ENCODE assay signal across 29 cellular contexts in the genomic region with DNA sequence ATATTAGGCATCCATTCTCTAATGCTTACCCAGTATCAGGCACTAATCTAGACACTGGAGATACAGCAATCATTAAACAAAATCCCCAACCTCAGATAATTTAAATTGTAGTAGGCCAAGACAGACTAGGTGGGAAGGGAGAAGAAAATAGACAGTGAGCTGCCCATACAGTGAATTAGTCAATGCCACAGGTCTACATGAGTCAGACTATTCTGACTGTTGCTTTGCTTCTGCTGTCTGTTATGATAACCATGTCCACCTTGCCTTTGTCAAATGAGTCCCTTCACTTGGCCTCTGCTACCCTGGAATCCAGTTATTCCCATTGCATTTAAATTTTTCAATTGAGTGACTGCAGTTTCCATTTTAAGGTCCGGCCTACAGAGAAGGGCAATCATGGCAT. TPM values are rescaled to one million over a fixed set of nuclear protein-coding genes. Genes with fewer than 3 reads are reported as not detected.
DNase-seq lines count a peak whose midpoint lies in the region; ATAC-seq and TF ChIP-seq lines count a peak whose summit lies in the region.
"Had no signal": no experiment of that assay in that cellular context is flagged by ENCODE, and none has a peak within 500 bp of the region (broad histone marks: within the 10 kb centered on the region; RNA-seq: fewer than 3 reads in every experiment).

No MANE protein-coding gene starts in this region.

- H2AK9ac ChIP-seq in IMR-90 (replicated peaks; ENCODE audit: low read depth, low read length, poor library complexity), result no peak overlapping the region

- no peaks in the 10 kb centered on the region for H3K9me1 ChIP-seq in IMR-90 (ENCODE audit: insufficient read depth, low read length)

- H3K36me3 ChIP-seq in IMR-90 (ENCODE audit: control insufficient read depth, insufficient read depth, low read length) (0 out of 2 replicates have a peak, but pooled peaks cover 2% of the 10 kb centered on the region), smooth muscle cell (ENCODE audit: low read depth) (no peaks in the 10 kb centered on the region), endodermal cell (ENCODE audit: control insufficient read depth, insufficient read depth, low read length) (peaks cover 33% of the 10 kb centered on the region)
- H3K36me3 ChIP-seq: brain microvascular endothelial cell, esophagus squamous epithelium, suprapubic skin had no signal

- no peak overlapping the region for H3K27ac Mint-ChIP-seq in endodermal cell
- H3K27ac Mint-ChIP-seq in T-helper 2 cell treated with Interferon-gamma antibody and Interleukin-4, amounts not matched to agents 5 μg/mL and 100 μg/mL, for 36 hours, result no peak overlapping the region
- H3K27ac Mint-ChIP-seq: activated CD8-positive, alpha-beta T cell treated with anti-CD3 and anti-CD28 coated beads for 36 hours; B cell; CD8-positive, alpha-beta T cell; stimulated activated memory B cell treated with anti-CD40 and anti-IgM and Interleukin-4, amounts not matched to agents 10 μg/mL and 1 μg/mL and 100 μg/mL, for 72 hours; T-helper 17 cell had no signal

- peak overlapping the region; percentile 23 for H3K14ac ChIP-seq in IMR-90 (replicated peaks; ENCODE audit: low read depth, low read length)

- TF ChIP-seq CTCF in IMR-90 (conservative IDR thresholded peaks at IDR 0.05; ENCODE audit: low read depth, low read length), result no peak
- no peak for TF ChIP-seq CTCF in epithelial cell of esophagus (IDR thresholded peaks at IDR 0.05; ENCODE audit: insufficient read depth, low read depth, low read length, missing control alignments)
- no peak for TF ChIP-seq CTCF in smooth muscle cell (IDR thresholded peaks at IDR 0.05; ENCODE audit: borderline replicate concordance, insufficient read depth, poor library complexity, severe bottlenecking)
- no peak for TF ChIP-seq CTCF in endodermal cell (conservative IDR thresholded peaks at IDR 0.05)

- H3K56ac ChIP-seq in IMR-90 (ENCODE audit: extremely low read depth, insufficient read depth, low read length), result no peak overlapping the region

- H3K27ac ChIP-seq in IMR-90 (ENCODE audit: insufficient read depth, low read length) (no peak overlapping the region), smooth muscle cell (ENCODE audit: low read depth) (peak overlapping the region; percentile 28), endodermal cell (ENCODE audit: low read depth, low read length) (no peak overlapping the region)
- H3K27ac ChIP-seq: brain microvascular endothelial cell, esophagus squamous epithelium, hepatocyte, suprapubic skin, upper lobe of right lung had no signal

- no peak overlapping the region for H2BK5ac ChIP-seq in IMR-90 (ENCODE audit: low read depth, low read length, poor library complexity, severe bottlenecking)

- H3K9ac ChIP-seq in IMR-90 (ENCODE audit: low read depth, low read length), result no peak overlapping the region
- H3K9ac ChIP-seq in smooth muscle cell (ENCODE audit: low read depth), result no peak overlapping the region
- no peak overlapping the region for H3K9ac ChIP-seq in endodermal cell (ENCODE audit: extremely low read depth, low read length, poor library complexity, severe bottlenecking)

- no peak overlapping the region for H4K91ac ChIP-seq in IMR-90 (ENCODE audit: insufficient read depth, low read depth, low read length)

- no peak overlapping the region for H2AK5ac ChIP-seq in IMR-90 (ENCODE audit: low read depth, low read length)

- H3K4me2 ChIP-seq in IMR-90 (ENCODE audit: low read depth, low read length) (no peak overlapping the region), smooth muscle cell (no peak overlapping the region)
- H3K4me2 ChIP-seq: hepatocyte had no signal

- BruUV-seq in IMR-90 (replicated peaks; lab: Mats Ljungman, UMichigan), result no TSS peak

- TF ChIP-seq RAD21 in IMR-90 (IDR thresholded peaks at IDR 0.05; ENCODE audit: low read length), result no peak

- intact Hi-C loops in IMR-90 (cut with micrococcal nuclease), result no loop called here

- no peaks in the 10 kb centered on the region for H3K79me2 ChIP-seq in smooth muscle cell (ENCODE audit: low read depth)
- H3K79me2 ChIP-seq: hepatocyte had no signal

- H3K4ac ChIP-seq in IMR-90 (ENCODE audit: low read depth, low read length), result no peak overlapping the region

- POLR2A ChIA-PET in IMR-90 (lab: Charles Lee; ENCODE audit: unreplicated experiment), result no interaction called here

- peaks cover 21% of the 10 kb centered on the region for H3K36me3 Mint-ChIP-seq in endodermal cell (ENCODE audit: low read depth)
- H3K36me3 Mint-ChIP-seq in T-helper 2 cell treated with Interferon-gamma antibody and Interleukin-4, amounts not matched to agents 5 μg/mL and 100 μg/mL, for 36 hours (ENCODE audit: low read depth), result no peaks in the 10 kb centered on the region
- H3K36me3 Mint-ChIP-seq: CD8-positive, alpha-beta T cell; stimulated activated memory B cell treated with anti-CD40 and anti-IgM and Interleukin-4, amounts not matched to agents 10 μg/mL and 1 μg/mL and 100 μg/mL, for 72 hours had no signal

- no peak for TF ChIP-seq POLR2A in IMR-90 (IDR thresholded peaks at IDR 0.05; ENCODE audit: low read depth, low read length)

- H3K27me3 ChIP-seq in IMR-90 (ENCODE audit: control insufficient read depth, insufficient read depth, low read length), result no peaks in the 10 kb centered on the region
- H3K27me3 ChIP-seq in smooth muscle cell (ENCODE audit: low read depth), result no peaks in the 10 kb centered on the region
- H3K27me3 ChIP-seq in endodermal cell (ENCODE audit: control insufficient read depth, insufficient read depth, low read length, poor library complexity, severe bottlenecking), result no peaks in the 10 kb centered on the region
- H3K27me3 ChIP-seq: brain microvascular endothelial cell, esophagus squamous epithelium, hepatocyte, suprapubic skin, upper lobe of right lung had no signal

- dilution Hi-C loops in IMR-90 (cut with HindIII; ENCODE audit: low sequenced_read_pairs, unreplicated experiment), result no loop called here

- CTCF ChIA-PET in IMR-90 (lab: Yijun Ruan, JAX), result no interaction called here

- H3K4me1 ChIP-seq in IMR-90 (ENCODE audit: control insufficient read depth, insufficient read depth, low read length) (no peaks in the 10 kb centered on the region), smooth muscle cell (ENCODE audit: low read depth) (no peaks in the 10 kb centered on the region), endodermal cell (ENCODE audit: control insufficient read depth, insufficient read depth, low read length) (no peaks in the 10 kb centered on the region)

- H3K9me3 ChIP-seq in IMR-90 (ENCODE audit: control insufficient read depth, insufficient read depth, low read length) (no peaks in the 10 kb centered on the region), smooth muscle cell (replicated peaks; ENCODE audit: low read depth) (no peaks in the 10 kb centered on the region), endodermal cell (ENCODE audit: control insufficient read depth, low read length) (no peaks in the 10 kb centered on the region)
- H3K9me3 ChIP-seq: esophagus squamous epithelium, suprapubic skin, upper lobe of right lung had no signal

- no peak overlapping the region; the same call in 1 of the 2 replicates for H3K23ac ChIP-seq in IMR-90 (ENCODE audit: low read depth, low read length)

- H4K5ac ChIP-seq in IMR-90 (ENCODE audit: low read depth, low read length), result no peak overlapping the region

- in situ Hi-C loops in IMR-90 (cut with MboI; ENCODE audit: low sequenced_read_pairs), result no loop called here

- H2BK120ac ChIP-seq in IMR-90 (ENCODE audit: low read depth, low read length), result no peak overlapping the region

- H3K18ac ChIP-seq in IMR-90 (ENCODE audit: low read depth, low read length), result no peak overlapping the region

- no peaks in the 10 kb centered on the region for H3K79me1 ChIP-seq in IMR-90 (ENCODE audit: low read depth in 1 of 2, low read length in 2 of 2)

- ATAC-seq in IMR-90 (ENCODE audit: low read depth) (no peak), GM21526 (IDR thresholded peaks at IDR 0.05; ENCODE audit: low FRiP score, unreplicated experiment) (no peak)
- ATAC-seq: activated CD8-positive, alpha-beta T cell treated with anti-CD3 and anti-CD28 coated beads for 36 hours; CD8-positive, alpha-beta T cell; HepG2; stimulated activated memory B cell treated with anti-CD40 and anti-IgM and Interleukin-4, amounts not matched to agents 10 μg/mL and 1 μg/mL and 100 μg/mL, for 72 hours; T-helper 17 cell; upper lobe of right lung had no signal

- no peak overlapping the region for H3K4me3 Mint-ChIP-seq in endodermal cell
- H3K4me3 Mint-ChIP-seq in T-helper 2 cell treated with Interferon-gamma antibody and Interleukin-4, amounts not matched to agents 5 μg/mL and 100 μg/mL, for 36 hours, result no peak overlapping the region
- H3K4me3 Mint-ChIP-seq: activated CD8-positive, alpha-beta T cell treated with anti-CD3 and anti-CD28 coated beads for 36 hours; B cell; CD8-positive, alpha-beta T cell; H9; nephron; stimulated activated memory B cell treated with anti-CD40 and anti-IgM and Interleukin-4, amounts not matched to agents 10 μg/mL and 1 μg/mL and 100 μg/mL, for 72 hours; T-helper 17 cell had no signal

- no peak overlapping the region for H2BK20ac ChIP-seq in IMR-90 (ENCODE audit: low read depth, low read length)

- no peak overlapping the region for H3K4me3 ChIP-seq in IMR-90 (ENCODE audit: insufficient read depth, low read depth, low read length)
- no peak overlapping the region for H3K4me3 ChIP-seq in epithelial cell of esophagus (ENCODE audit: low read length)
- no peak overlapping the region for H3K4me3 ChIP-seq in smooth muscle cell
- H3K4me3 ChIP-seq in endodermal cell (ENCODE audit: low read length), result no peak overlapping the region
- H3K4me3 ChIP-seq: esophagus squamous epithelium, hepatocyte, suprapubic skin, upper lobe of right lung had no signal

- no peaks in the 10 kb centered on the region for H3K9me3 Mint-ChIP-seq in endodermal cell
- H3K9me3 Mint-ChIP-seq in T-helper 2 cell treated with Interferon-gamma antibody and Interleukin-4, amounts not matched to agents 5 μg/mL and 100 μg/mL, for 36 hours, result no peaks in the 10 kb centered on the region
- H3K9me3 Mint-ChIP-seq: activated CD8-positive, alpha-beta T cell treated with anti-CD3 and anti-CD28 coated beads for 36 hours; CD8-positive, alpha-beta T cell; H9; nephron; stimulated activated memory B cell treated with anti-CD40 and anti-IgM and Interleukin-4, amounts not matched to agents 10 μg/mL and 1 μg/mL and 100 μg/mL, for 72 hours had no signal

- no peaks in the 10 kb centered on the region for H4K20me1 ChIP-seq in IMR-90 (ENCODE audit: insufficient read depth, low read length)
- H4K20me1 ChIP-seq in smooth muscle cell (ENCODE audit: low read depth), result no peaks in the 10 kb centered on the region

- H3K4me1 Mint-ChIP-seq in endodermal cell, result peaks cover 12% of the 10 kb centered on the region
- H3K4me1 Mint-ChIP-seq in T-helper 2 cell treated with Interferon-gamma antibody and Interleukin-4, amounts not matched to agents 5 μg/mL and 100 μg/mL, for 36 hours (ENCODE audit: low read depth), result no peaks in the 10 kb centered on the region
- H3K4me1 Mint-ChIP-seq: B cell; stimulated activated memory B cell treated with anti-CD40 and anti-IgM and Interleukin-4, amounts not matched to agents 10 μg/mL and 1 μg/mL and 100 μg/mL, for 72 hours; T-helper 17 cell had no signal

- H4K8ac ChIP-seq in IMR-90 (ENCODE audit: low read depth in 2 of 2, low read length in 2 of 2), result no peak overlapping the region

- no peaks in the 10 kb centered on the region for H3F3A ChIP-seq in smooth muscle cell (ENCODE audit: low read depth)

- DNase-seq in ELR (ENCODE audit: low read depth) (peak; percentile 36), IMR-90 (no peak), epithelial cell of esophagus (ENCODE audit: low read depth) (peak; percentile 69), smooth muscle cell (lab: John Stamatoyannopoulos, UW; ENCODE audit: unreplicated experiment) (no peak), endodermal cell (no peak), NCI-H1436 treated with DMSO at 0.1 percent for 48 hours (lab: John Stamatoyannopoulos, UW) (no peak)
- no peak for DNase-seq in T-helper 2 cell treated with Interferon-gamma antibody and Interleukin-4, amounts not matched to agents 5 μg/mL and 100 μg/mL, for 36 hours (ENCODE audit: low spot score)
- DNase-seq: activated CD4-positive, alpha-beta T cell treated with anti-CD3 and anti-CD28 coated beads for 1 hour; activated CD8-positive, alpha-beta memory T cell treated with anti-CD3 and anti-CD28 coated beads, Interleukin-2, amount 50 U/mL, for 48 hours; activated CD8-positive, alpha-beta T cell treated with anti-CD3 and anti-CD28 coated beads for 36 hours; activated naive CD4-positive, alpha-beta T cell treated with anti-CD3 and anti-CD28 coated beads, Interleukin-2, amount 50 U/mL, for 16 hours; amygdala; brain microvascular endothelial cell; CD8-positive, alpha-beta T cell; esophagus squamous epithelium; H9; NCI-H1048; NCI-H1694; NCI-H510A treated with DMSO at 0.1 percent for 48 hours; SHP77; T-helper 17 cell; upper lobe of right lung had no signal

- H3K27me3 Mint-ChIP-seq in endodermal cell (ENCODE audit: insufficient read depth), result no peaks in the 10 kb centered on the region
- no peaks in the 10 kb centered on the region for H3K27me3 Mint-ChIP-seq in T-helper 2 cell treated with Interferon-gamma antibody and Interleukin-4, amounts not matched to agents 5 μg/mL and 100 μg/mL, for 36 hours (ENCODE audit: low read depth)
- H3K27me3 Mint-ChIP-seq: activated CD8-positive, alpha-beta T cell treated with anti-CD3 and anti-CD28 coated beads for 36 hours; B cell; stimulated activated memory B cell treated with anti-CD40 and anti-IgM and Interleukin-4, amounts not matched to agents 10 μg/mL and 1 μg/mL and 100 μg/mL, for 72 hours had no signal

- H2AFZ ChIP-seq in IMR-90 (replicated peaks; ENCODE audit: low read length, poor library complexity) (no peak overlapping the region), smooth muscle cell (ENCODE audit: low read depth) (no peak overlapping the region)
- H2AFZ ChIP-seq: hepatocyte had no signal

- WGBS in IMR-90 (ENCODE audit: extremely low coverage in 2 of 2, insufficient read length in 1 of 2), 2 experiments, result no CpG with 5 or more reads among the region's 1 CpG
- WGBS in smooth muscle cell (ENCODE audit: low lambda C conversion rate), result 100% methylated on average over 1 of the region's 1 CpG
- WGBS in endodermal cell (ENCODE audit: insufficient coverage in 1 of 2, insufficient read length in 1 of 2), 2 experiments, result 100% methylated on average over 1 of the region's 1 CpG

- no peak overlapping the region for H2BK15ac ChIP-seq in IMR-90 (ENCODE audit: low read depth, low read length)

RNA-seq across cellular contexts. Expression of gene PIK3R3, which starts 59.5 kb away (rescaled TPM):
- total RNA-seq in IMR-90 (2012; rRNA removed) (9.9 and 14.7 TPM in 2 replicates), smooth muscle cell (5.6 TPM in 2 replicates), endodermal cell (10 to 100 TPM; 18.4 to 19.0 TPM)
- polyA plus RNA-seq in IMR-90 (2012; rRNA removed) (4.3 and 5.3 TPM in 2 replicates), smooth muscle cell (3.7 and 5.3 TPM in 2 replicates)
- polyA plus RNA-seq in IMR-90 (2012; cell fraction: cytosol; rRNA removed), result 1.7 and 2.0 TPM in 2 replicates
- polyA plus RNA-seq in IMR-90 (2012; cell fraction: nucleus; rRNA removed; ENCODE audit: low replicate concordance), result 1.6 and 6.0 TPM in 2 replicates
- polyA plus RNA-seq in endodermal cell (2013, experiment 1 of 2), result 31.1 TPM
- 30.2 TPM for polyA plus RNA-seq in endodermal cell (2013, experiment 2 of 2)

Comparison
In these comparisons a context has a peak if more than half of its experiments do, and no peak if none do; other contexts are left out.
1. DNase-seq: peak in ELR (single experiment) and epithelial cell of esophagus (single experiment); none in IMR-90 (single experiment), smooth muscle cell (single experiment), endodermal cell (single experiment), T-helper 2 cell treated with Interferon-gamma antibody and Interleukin-4, amounts not matched to agents 5 μg/mL and 100 μg/mL, for 36 hours (single experiment) and NCI-H1436 treated with DMSO at 0.1 percent for 48 hours (single experiment).